ENCODE assay signal across 8 cellular contexts in the genomic region with DNA sequence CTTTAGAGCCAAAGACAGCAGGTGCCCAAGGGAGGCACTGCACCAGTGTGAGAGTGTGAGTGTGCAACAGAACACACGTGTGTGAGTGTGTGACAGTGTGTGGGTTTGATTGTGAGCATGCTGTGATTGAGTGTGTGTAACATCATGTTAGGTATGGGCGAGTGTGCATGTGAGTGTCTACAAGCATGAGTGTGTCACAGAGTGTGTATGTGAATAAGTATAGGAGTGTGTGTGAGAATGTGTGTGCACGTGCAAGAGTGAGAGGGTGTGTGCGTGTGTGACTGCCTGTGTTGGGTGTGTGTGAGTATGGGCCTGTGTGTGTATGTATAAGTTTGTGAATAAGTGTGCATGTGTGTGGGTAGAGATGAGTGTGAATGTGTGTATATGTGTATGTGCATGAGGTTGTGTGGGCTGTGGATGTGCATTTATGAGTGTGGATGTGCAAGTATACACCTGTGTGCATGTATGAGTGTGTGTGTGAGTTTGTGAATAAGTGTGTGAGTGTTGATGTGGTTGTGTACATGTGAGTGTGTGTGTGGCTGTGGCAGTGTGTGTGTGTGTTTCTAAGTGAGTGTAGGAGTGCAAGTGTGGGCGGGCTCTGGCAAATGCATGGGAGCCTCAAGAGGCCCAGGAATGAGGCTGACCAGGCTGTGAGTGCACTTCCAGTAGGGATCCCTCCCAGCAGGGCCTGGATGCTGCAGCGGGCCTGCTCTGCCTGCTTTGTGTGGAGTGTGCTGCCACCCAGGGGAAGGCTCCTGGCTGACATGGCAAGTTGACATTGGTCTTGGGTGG.
DNase-seq lines count a peak whose midpoint lies in the region; ATAC-seq and TF ChIP-seq lines count a peak whose summit lies in the region.

No MANE protein-coding gene starts in this region.

- peak; percentile 18 to 88 (median 76) for TF ChIP-seq CTCF in thyroid gland (IDR thresholded peaks at IDR 0.05)

- TF ChIP-seq POLR2A in thyroid gland (IDR thresholded peaks at IDR 0.05), result no peak

- peaks cover 15 to 22% of the 10 kb centered on the region in 2 donors for H3K4me1 ChIP-seq in thyroid gland

- no peaks in the 10 kb centered on the region for H3K36me3 ChIP-seq in thyroid gland

- H3K4me3 ChIP-seq in thyroid gland (replicated peaks in 1 of 3), result no peak overlapping the region

- POLR2A ChIA-PET in HEK293T (lab: Yijun Ruan, JAX), result no interaction called here

- 67 to 72% methylated on average over 6 of the region's 6 CpGs for WGBS in thyroid gland, 2 donors

- DNase-seq in Ammon's horn (ENCODE audit: low spot score) (peak; percentile 91), HEK293T (ENCODE audit: extremely low spot score) (peak; percentile 38), NCI-H774 (lab: John Stamatoyannopoulos, UW) (peak; percentile 93), cerebellar cortex (ENCODE audit: low spot score) (peak; percentile 23), left kidney (ENCODE audit: low read depth, low spot score) (peak; percentile 90), thyroid gland (peak; percentile 82 to 90)

- H3K27me3 ChIP-seq in thyroid gland, result no peaks in the 10 kb centered on the region

- no peaks in the 10 kb centered on the region for H3K9me3 ChIP-seq in thyroid gland

- ATAC-seq in HG03354 (IDR thresholded peaks at IDR 0.05; ENCODE audit: poor library complexity, severe bottlenecking, unreplicated experiment) (no peak), HG02678 (IDR thresholded peaks at IDR 0.05; ENCODE audit: unreplicated experiment) (no peak)

- no peak overlapping the region for H3K27ac ChIP-seq in thyroid gland

- intact Hi-C loops in thyroid gland (cut with DNase I), result loop anchor here (5.0 kb wide), 1 partner anchor 326 kb away; no protein-coding TSS in a partner anchor

- CTCF ChIA-PET in HEK293T (lab: Yijun Ruan, JAX), result no interaction called here

TF ChIP-seq in HEK293T, 16 proteins besides CTCF, POLR2A, EP300 and RAD21:
- TF ChIP-seq TARDBP (IDR thresholded peaks at IDR 0.05) (no peak), ELF4 (IDR thresholded peaks at IDR 0.05) (no peak), L3MBTL2 (conservative IDR thresholded peaks at IDR 0.05) (no peak), FOXM1 (IDR thresholded peaks at IDR 0.05; ENCODE audit: borderline replicate concordance) (no peak), FOXK2 (IDR thresholded peaks at IDR 0.05) (no peak), ARNT (IDR thresholded peaks at IDR 0.05) (no peak), LEF1 (IDR thresholded peaks at IDR 0.05; ENCODE audit: borderline replicate concordance) (no peak), HDGF (IDR thresholded peaks at IDR 0.05; ENCODE audit: borderline replicate concordance) (no peak), SP1 (IDR thresholded peaks at IDR 0.05) (no peak), FOXA1 (IDR thresholded peaks at IDR 0.05) (no peak)
- TF ChIP-seq, protein P1, sequence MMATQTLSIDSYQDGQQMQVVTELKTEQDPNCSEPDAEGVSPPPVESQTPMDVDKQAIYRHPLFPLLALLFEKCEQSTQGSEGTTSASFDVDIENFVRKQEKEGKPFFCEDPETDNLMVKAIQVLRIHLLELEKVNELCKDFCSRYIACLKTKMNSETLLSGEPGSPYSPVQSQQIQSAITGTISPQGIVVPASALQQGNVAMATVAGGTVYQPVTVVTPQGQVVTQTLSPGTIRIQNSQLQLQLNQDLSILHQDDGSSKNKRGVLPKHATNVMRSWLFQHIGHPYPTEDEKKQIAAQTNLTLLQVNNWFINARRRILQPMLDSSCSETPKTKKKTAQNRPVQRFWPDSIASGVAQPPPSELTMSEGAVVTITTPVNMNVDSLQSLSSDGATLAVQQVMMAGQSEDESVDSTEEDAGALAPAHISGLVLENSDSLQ (IDR thresholded peaks at IDR 0.05), result no peak
TF ChIP-seq in HEK293T: peak in this region for 0.

Comparison
In these comparisons a context has a peak if more than half of its experiments do, and no peak if none do; other contexts are left out.
1. DNase-seq: peak in every context shown above with its lines; median percentile 93 in NCI-H774; 91 in Ammon's horn; 90 in left kidney; 86 in thyroid gland; 38 in HEK293T; 23 in cerebellar cortex.